10 cellular contexts compared by ENCODE assay signal in the genomic region with DNA sequence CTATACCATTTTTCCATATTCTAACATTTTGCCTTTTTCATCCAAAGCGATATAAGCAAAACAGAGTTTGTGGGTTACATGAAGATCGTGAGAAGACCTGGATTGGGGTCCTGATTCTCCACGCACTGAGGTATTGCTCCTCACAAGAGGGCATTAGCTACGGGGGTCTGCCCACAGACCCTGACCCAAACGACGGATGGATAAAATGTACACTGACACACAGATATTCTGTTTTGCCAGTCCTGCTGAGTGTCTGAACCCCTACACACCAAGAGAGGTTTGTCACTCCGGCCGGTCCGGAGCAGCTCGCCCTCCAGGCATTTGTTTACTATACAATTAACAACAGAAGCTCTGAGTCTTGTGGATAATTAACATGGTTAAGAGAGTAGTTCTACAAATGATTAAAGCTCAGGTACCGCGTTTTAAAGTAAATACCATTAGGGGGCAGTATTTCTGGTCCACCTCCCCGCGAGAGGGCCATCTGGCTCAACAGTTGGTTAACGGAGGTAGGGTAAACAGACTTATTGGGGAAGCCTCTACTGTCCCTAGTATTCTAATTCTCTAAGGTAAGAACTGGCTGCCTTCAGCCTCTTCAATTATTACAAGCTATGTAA. TPM values are rescaled to one million over a fixed set of nuclear protein-coding genes. Genes with fewer than 3 reads are reported as not detected.
DNase-seq lines count a peak whose midpoint lies in the region; ATAC-seq and TF ChIP-seq lines count a peak whose summit lies in the region.
"Had no signal": no experiment of that assay in that cellular context is flagged by ENCODE, and none has a peak within 500 bp of the region (broad histone marks: within the 10 kb centered on the region; RNA-seq: fewer than 3 reads in every experiment).

No MANE protein-coding gene starts in this region.

- H3K36me3 Mint-ChIP-seq in CD4-positive, alpha-beta memory T cell = no peaks in the 10 kb centered on the region
- H3K36me3 Mint-ChIP-seq: activated naive CD4-positive, alpha-beta T cell treated with anti-CD3 and anti-CD28 coated beads, Interleukin-2, amount 50 U/mL, for 72 hours had no signal

- no peak for ATAC-seq in sciatic nerve

- H3K27ac ChIP-seq in CD4-positive, alpha-beta memory T cell (ENCODE audit: low read depth, low read length) = no peak overlapping the region
- H3K27ac ChIP-seq in Peyer's patch (no peak overlapping the region), thyroid gland (no peak overlapping the region)

- H3K27me3 ChIP-seq in CD4-positive, alpha-beta memory T cell (ENCODE audit: insufficient read depth, low read length) = no peaks in the 10 kb centered on the region
- no peaks in the 10 kb centered on the region for H3K27me3 ChIP-seq in Peyer's patch
- H3K27me3 ChIP-seq in kidney epithelial cell (ENCODE audit: control insufficient read depth, insufficient read depth, low read length) = no peaks in the 10 kb centered on the region
- no peaks in the 10 kb centered on the region for H3K27me3 ChIP-seq in thyroid gland

- POLR2A ChIA-PET in CD4-positive, alpha-beta memory T cell (lab: Charles Lee; ENCODE audit: partially characterized antibody) = no interaction called here

- no peaks in the 10 kb centered on the region for H3K36me3 ChIP-seq in CD4-positive, alpha-beta memory T cell (ENCODE audit: insufficient read depth, low read length)
- no peaks in the 10 kb centered on the region for H3K36me3 ChIP-seq in Peyer's patch
- no peaks in the 10 kb centered on the region for H3K36me3 ChIP-seq in kidney epithelial cell (ENCODE audit: control insufficient read depth, insufficient read depth, low read length)
- no peaks in the 10 kb centered on the region for H3K36me3 ChIP-seq in thyroid gland

- no peak overlapping the region for H3K4me3 Mint-ChIP-seq in CD4-positive, alpha-beta memory T cell

- H3K4me3 ChIP-seq in CD4-positive, alpha-beta memory T cell (ENCODE audit: low read length in 2 of 2) = no peak overlapping the region
- H3K4me3 ChIP-seq in Peyer's patch (no peak overlapping the region), kidney epithelial cell (ENCODE audit: low read depth, low read length) (no peak overlapping the region), thyroid gland (replicated peaks in 1 of 3) (no peak overlapping the region)

- H3K4me1 ChIP-seq in CD4-positive, alpha-beta memory T cell (ENCODE audit: insufficient read depth, low read length) = no peaks in the 10 kb centered on the region
- H3K4me1 ChIP-seq in Peyer's patch (peaks cover 0 to 14% (median 0%) of the 10 kb centered on the region in 4 donors), thyroid gland (no peaks in the 10 kb centered on the region)

- TF ChIP-seq POLR2A in Peyer's patch (IDR thresholded peaks at IDR 0.05) (no peak), thyroid gland (IDR thresholded peaks at IDR 0.05) (no peak)

- peaks cover 3 to 19% (median 11%) of the 10 kb centered on the region in 4 donors for H3K4me1 Mint-ChIP-seq in CD4-positive, alpha-beta memory T cell

- H3K9me3 ChIP-seq in CD4-positive, alpha-beta memory T cell (ENCODE audit: control insufficient read depth in 1 of 2, low read length in 2 of 2) = no peaks in the 10 kb centered on the region
- no peaks in the 10 kb centered on the region for H3K9me3 ChIP-seq in Peyer's patch
- no peaks in the 10 kb centered on the region for H3K9me3 ChIP-seq in thyroid gland

- H3K27ac Mint-ChIP-seq in CD4-positive, alpha-beta memory T cell = peak overlapping the region in 6 of 7 donors; percentile 12 to 65 (median 38)
- H3K27ac Mint-ChIP-seq: activated naive CD4-positive, alpha-beta T cell treated with anti-CD3 and anti-CD28 coated beads, Interleukin-2, amount 50 U/mL, for 72 hours had no signal

- DNase-seq in CD4-positive, alpha-beta memory T cell = peak in 2 of 5 donors; percentile 8 to 22
- peak; percentile 32 for DNase-seq in GM20000 (ENCODE audit: low spot score)
- peak in 1 of 3 donors; percentile 54 for DNase-seq in Peyer's patch
- DNase-seq in kidney epithelial cell (ENCODE audit: low read depth) = no peak
- DNase-seq in thyroid gland = no peak
- DNase-seq in sciatic nerve (ENCODE audit: low spot score) = no peak
- DNase-seq in NCI-H2171 (lab: John Stamatoyannopoulos, UW) = no peak
- DNase-seq in posterior cingulate gyrus = no peak
- DNase-seq: NCI-H1417 treated with DMSO at 0.1 percent for 48 hours had no signal

- H3K27me3 Mint-ChIP-seq in CD4-positive, alpha-beta memory T cell = peaks cover 0 to 1% of the 10 kb centered on the region in 2 donors

- CTCF ChIA-PET in CD4-positive, alpha-beta memory T cell (lab: Charles Lee; ENCODE audit: partially characterized antibody) = interaction anchor here (0.6 to 3.6 kb wide), 13 partner anchors 8 to 116 kb away, joined by 3 to 21 read pairs (median 5); a partner anchor contains a TSS

- intact Hi-C loops in CD4-positive, alpha-beta memory T cell (cut with micrococcal nuclease) = loop anchor here (1.0 kb wide), 1 partner anchor 88 kb away; no protein-coding TSS in a partner anchor
- intact Hi-C loops in thyroid gland (cut with DNase I) (loop anchor here (10.0 kb wide), 1 partner anchor 91 kb away; no protein-coding TSS in a partner anchor), sciatic nerve (cut with DNase I) (no loop called here), posterior cingulate gyrus (cut with DNase I) (no loop called here)

- 53% methylated on average over 15 of the region's 15 CpGs for WGBS in thyroid gland, 2 donors

- TF ChIP-seq CTCF in GM20000 (IDR thresholded peaks at IDR 0.05; ENCODE audit: extremely low read depth, missing control alignments) (peak; percentile 13), Peyer's patch (IDR thresholded peaks at IDR 0.05) (peak in 4 of 6 experiments; percentile 17 to 62 (median 48)), kidney epithelial cell (IDR thresholded peaks at IDR 0.05; ENCODE audit: insufficient read depth, low read length, poor library complexity, severe bottlenecking) (peak; percentile 52), thyroid gland (IDR thresholded peaks at IDR 0.05) (peak in 2 of 6 experiments; percentile 18 to 22)

- H3K9me3 Mint-ChIP-seq in CD4-positive, alpha-beta memory T cell = peaks cover 0 to 2% (median 0%) of the 10 kb centered on the region in 8 donors
- H3K9me3 Mint-ChIP-seq: activated naive CD4-positive, alpha-beta T cell treated with anti-CD3 and anti-CD28 coated beads, Interleukin-2, amount 50 U/mL, for 72 hours had no signal

RNA-seq across cellular contexts. Expression of a gene that starts 28.4 kb away (rescaled TPM):
- total RNA-seq in CD4-positive, alpha-beta memory T cell = not detected
- polyA plus RNA-seq in CD4-positive, alpha-beta memory T cell = not detected
- not detected for total RNA-seq in Peyer's patch
- not detected in 2 replicates for total RNA-seq in kidney epithelial cell
- total RNA-seq in thyroid gland = not detected
- total RNA-seq in sciatic nerve = not detected
- total RNA-seq: activated naive CD4-positive, alpha-beta T cell treated with anti-CD3 and anti-CD28 coated beads, Interleukin-2, amount 50 U/mL, for 72 hours had no signal

RNA-seq across cellular contexts. Expression of a gene that starts 39.5 kb away (rescaled TPM):
- 1 to 10 TPM; 2.6 to 3.2 TPM for total RNA-seq in CD4-positive, alpha-beta memory T cell
- polyA plus RNA-seq in CD4-positive, alpha-beta memory T cell = 1 to 10 TPM; 1.5 to 1.6 TPM
- total RNA-seq in Peyer's patch (10 to 100 TPM in 1 of 4 donors, 1 to 10 TPM in 2, not detected in 1; 4.0 to 14.0 (median 5.1) TPM), kidney epithelial cell (0.68 and 1.0 TPM in 2 replicates), thyroid gland (not detected), sciatic nerve (0.76 TPM)

RNA-seq across cellular contexts. Expression of a gene that starts 46.0 kb away (rescaled TPM):
- not detected for total RNA-seq in CD4-positive, alpha-beta memory T cell
- polyA plus RNA-seq in CD4-positive, alpha-beta memory T cell = not detected
- total RNA-seq in Peyer's patch = not detected
- total RNA-seq in kidney epithelial cell = not detected in 2 replicates
- not detected for total RNA-seq in thyroid gland
- total RNA-seq in sciatic nerve = not detected
- total RNA-seq: activated naive CD4-positive, alpha-beta T cell treated with anti-CD3 and anti-CD28 coated beads, Interleukin-2, amount 50 U/mL, for 72 hours had no signal

RNA-seq across cellular contexts. Expression of a gene that starts 49.6 kb away (rescaled TPM):
- not detected for total RNA-seq in CD4-positive, alpha-beta memory T cell
- not detected for polyA plus RNA-seq in CD4-positive, alpha-beta memory T cell
- total RNA-seq in Peyer's patch = not detected
- total RNA-seq in kidney epithelial cell = not detected in 2 replicates
- total RNA-seq in thyroid gland = not detected
- not detected for total RNA-seq in sciatic nerve
- total RNA-seq: activated naive CD4-positive, alpha-beta T cell treated with anti-CD3 and anti-CD28 coated beads, Interleukin-2, amount 50 U/mL, for 72 hours had no signal

RNA-seq across cellular contexts. Expression of a gene that starts 56.3 kb away (rescaled TPM):
- not detected for total RNA-seq in CD4-positive, alpha-beta memory T cell
- polyA plus RNA-seq in CD4-positive, alpha-beta memory T cell = not detected
- 10 to 100 TPM in 3 of 4 donors, 1 to 10 TPM in 1; 5.0 to 40.0 (median 23.1) TPM for total RNA-seq in Peyer's patch
- 0.07 and 0.25 TPM in 2 replicates for total RNA-seq in kidney epithelial cell
- 1 to 10 TPM in 1 of 4 donors, under 1 TPM in 3; 0.79 to 2.6 (median 0.86) TPM for total RNA-seq in thyroid gland
- total RNA-seq in sciatic nerve = 7.1 TPM
- total RNA-seq: activated naive CD4-positive, alpha-beta T cell treated with anti-CD3 and anti-CD28 coated beads, Interleukin-2, amount 50 U/mL, for 72 hours had no signal

Comparison
In these comparisons a context has a peak if more than half of its experiments do, and no peak if none do; other contexts are left out.
1. intact Hi-C loops: an anchor here in CD4-positive, alpha-beta memory T cell (1.0 kb wide) and thyroid gland (10.0 kb wide); none called in sciatic nerve and posterior cingulate gyrus.